ENCODE assay signal across 8 cellular contexts in genomic region chr6:21587182-21587924, GRCh38. TPM values are rescaled to one million over a fixed set of nuclear protein-coding genes. Genes with fewer than 3 reads are reported as not detected.
DNase-seq lines count a peak whose midpoint lies in the region; ATAC-seq and TF ChIP-seq lines count a peak whose summit lies in the region.

No MANE protein-coding gene starts in this region.

- peaks cover 18% of the 10 kb centered on the region for H3K79me2 ChIP-seq in neural cell (replicated peaks; ENCODE audit: insufficient read depth, low read length)

- peak overlapping the region; percentile 100 for H3K9ac ChIP-seq in neural cell (ENCODE audit: low read length)

- H2AFZ ChIP-seq in neural cell (ENCODE audit: low read depth, low read length) = peak overlapping the region; percentile 74

- no peaks in the 10 kb centered on the region for H3K27me3 ChIP-seq in neural cell (ENCODE audit: insufficient read depth, low read depth, low read length)

- peak; percentile 65 for TF ChIP-seq EP300 in neural cell (conservative IDR thresholded peaks at IDR 0.05; ENCODE audit: poor library complexity, severe bottlenecking)

- no peaks in the 10 kb centered on the region for H3K36me3 ChIP-seq in neural cell (ENCODE audit: insufficient read depth, low read length)

- H3K4me2 ChIP-seq in neural cell (ENCODE audit: low read length) = peak overlapping the region; percentile 86

- H3F3A ChIP-seq in neural cell (ENCODE audit: insufficient read depth, low read length, poor library complexity, severe bottlenecking) = peaks cover 11% of the 10 kb centered on the region

- H3K9me2 ChIP-seq in neural cell (ENCODE audit: insufficient read depth, low read length) = no peaks in the 10 kb centered on the region

- peak overlapping the region; percentile 100 for H3K27ac ChIP-seq in neural cell (ENCODE audit: low read length)

- H3K4me3 ChIP-seq in foreskin fibroblast (ENCODE audit: low read depth in 1 of 2, low read length in 2 of 2) = peak overlapping the region; percentile 69 to 85
- peak overlapping the region; percentile 77 for H3K4me3 ChIP-seq in neural cell (ENCODE audit: low read length)

- ATAC-seq in HG03159 (IDR thresholded peaks at IDR 0.05; ENCODE audit: unreplicated experiment) = peak; percentile 44

- in situ Hi-C loops in Caki2 (cut with HindIII; ENCODE audit: low pct_unique_long_range_greater_than_20kb, low sequenced_read_pairs) = no loop called here

- no peaks in the 10 kb centered on the region for H3K9me3 ChIP-seq in neural cell (ENCODE audit: low read length)

- TF ChIP-seq RAD21 in neural cell (conservative IDR thresholded peaks at IDR 0.05) = peak; percentile 47

- DNase-seq in Caki2 (ENCODE audit: low read depth) (peak; percentile 84), GM19238 (ENCODE audit: insufficient read length, low spot score) (peak; percentile 15), NCI-H510A treated with DMSO at 0.1 percent for 48 hours (lab: John Stamatoyannopoulos, UW) (peak; percentile 82), foreskin fibroblast (peak; percentile 37 to 76)
- peak; percentile 50 to 58 for DNase-seq in activated T-cell treated with anti-CD3 and anti-CD28 coated beads, Interleukin-2, amount 50 U/mL, for 48 hours
- DNase-seq in effector CD4-positive, alpha-beta T cell = no peak

- no peaks in the 10 kb centered on the region for H4K20me1 ChIP-seq in neural cell (ENCODE audit: insufficient read depth)

- TF ChIP-seq CTCF in foreskin fibroblast (IDR thresholded peaks at IDR 0.05; ENCODE audit: low read depth, low read length) = peak; percentile 27
- peak; percentile 32 for TF ChIP-seq CTCF in neural cell (IDR thresholded peaks at IDR 0.05; ENCODE audit: poor library complexity, severe bottlenecking)

TF ChIP-seq in neural cell, 6 proteins besides CTCF, POLR2A, EP300 and RAD21:
- TF ChIP-seq SMC3 (conservative IDR thresholded peaks at IDR 0.05; ENCODE audit: poor library complexity) = peak; percentile 21
- no peak for TF ChIP-seq MXI1 (conservative IDR thresholded peaks at IDR 0.05; ENCODE audit: poor library complexity, severe bottlenecking)
- TF ChIP-seq EZH2 (IDR thresholded peaks at IDR 0.05; ENCODE audit: borderline replicate concordance, insufficient read depth, low read length, poor library complexity, severe bottlenecking) = no peak
- peak; percentile 69 for TF ChIP-seq POLR2AphosphoS5 (IDR thresholded peaks at IDR 0.05)
- peak; percentile 90 for TF ChIP-seq TAF1 (IDR thresholded peaks at IDR 0.05; ENCODE audit: low read depth)
TF ChIP-seq in neural cell: peak in this region for 3.

RNA-seq across cellular contexts. Expression of gene SOX4, which starts 6.2 kb away (rescaled TPM):
- total RNA-seq in Caki2 (2014; rRNA removed; shearing (Covaris generic); ENCODE audit: low replicate concordance) = 77.4 and 81.8 TPM in 2 replicates
- 371 and 394 TPM in 2 replicates for polyA plus RNA-seq in neural cell
- 742 and 770 TPM in 2 replicates for polyA minus RNA-seq in neural cell
